Comparison of ENCODE assay signal across 8 cellular contexts in genomic region chr7:66921918-66922486, GRCh38.
DNase-seq lines count a peak whose midpoint lies in the region; ATAC-seq lines count a peak whose summit lies in the region.

No MANE protein-coding gene starts in this region.

- H3K4me3 Mint-ChIP-seq in activated naive CD4-positive, alpha-beta T cell treated with anti-CD3 and anti-CD28 coated beads, Interleukin-2, amount 10 ng/mL, durations not matched to agents 7 days and 5 days, result peak overlapping the region; percentile 96

- DNase-seq in DMS53 (lab: John Stamatoyannopoulos, UW), result peak; percentile 70
- DNase-seq in NCI-H2227 (lab: John Stamatoyannopoulos, UW; ENCODE audit: unreplicated experiment), result peak; percentile 27
- peak; percentile 58 for DNase-seq in activated naive CD4-positive, alpha-beta T cell treated with anti-CD3 and anti-CD28 coated beads, Interleukin-2, amount 10 ng/mL, durations not matched to agents 7 days and 5 days
- peak; percentile 2 for DNase-seq in stimulated activated CD8-positive, alpha-beta memory T cell treated with anti-CD3 and anti-CD28 coated beads, Interleukin-12 subunit alpha, Interleukin-12 subunit beta, amount 100 ng/mL, for 4 hours (ENCODE audit: low read depth)
- DNase-seq in GOT3 (lab: John Stamatoyannopoulos, UW), result no peak
- DNase-seq in SKM-1 (lab: John Stamatoyannopoulos, UW; ENCODE audit: unreplicated experiment), result no peak

- no peaks in the 10 kb centered on the region for H3K27me3 Mint-ChIP-seq in activated naive CD4-positive, alpha-beta T cell treated with anti-CD3 and anti-CD28 coated beads, Interleukin-2, amount 10 ng/mL, durations not matched to agents 7 days and 5 days

- H3K9me3 ChIP-seq in iPS-18c (ENCODE audit: control insufficient read depth, insufficient read depth, low read length), result no peaks in the 10 kb centered on the region

- peaks cover 21% of the 10 kb centered on the region for H3K36me3 Mint-ChIP-seq in activated naive CD4-positive, alpha-beta T cell treated with anti-CD3 and anti-CD28 coated beads, Interleukin-2, amount 10 ng/mL, durations not matched to agents 7 days and 5 days

- peak; percentile 28 for ATAC-seq in GM21529 (IDR thresholded peaks at IDR 0.05; ENCODE audit: unreplicated experiment)

- CTCF ChIA-PET in activated naive CD4-positive, alpha-beta T cell treated with anti-CD3 and anti-CD28 coated beads, Interleukin-2, amount 10 ng/mL, durations not matched to agents 7 days and 5 days (lab: Charles Lee), result interaction anchor here (0.9 to 1.0 kb wide), 3 partner anchors 71 to 78 kb away, joined by 3 read pairs; partner anchors contain the start of gene SBDS

- H3K27ac Mint-ChIP-seq in activated naive CD4-positive, alpha-beta T cell treated with anti-CD3 and anti-CD28 coated beads, Interleukin-2, amount 10 ng/mL, durations not matched to agents 7 days and 5 days, result peak overlapping the region; percentile 98

- peak overlapping the region; percentile 80 for H3K4me3 ChIP-seq in iPS-18c (ENCODE audit: insufficient read depth, low read depth, low read length)

- peaks cover 40% of the 10 kb centered on the region for H3K4me1 Mint-ChIP-seq in activated naive CD4-positive, alpha-beta T cell treated with anti-CD3 and anti-CD28 coated beads, Interleukin-2, amount 10 ng/mL, durations not matched to agents 7 days and 5 days

- no peaks in the 10 kb centered on the region for H3K9me3 Mint-ChIP-seq in activated naive CD4-positive, alpha-beta T cell treated with anti-CD3 and anti-CD28 coated beads, Interleukin-2, amount 10 ng/mL, durations not matched to agents 7 days and 5 days

Comparison
In these comparisons a context has a peak if more than half of its experiments do, and no peak if none do; other contexts are left out.
1. DNase-seq: peak in DMS53 (single experiment), NCI-H2227 (single experiment), activated naive CD4-positive, alpha-beta T cell treated with anti-CD3 and anti-CD28 coated beads, Interleukin-2, amount 10 ng/mL, durations not matched to agents 7 days and 5 days (single experiment) and stimulated activated CD8-positive, alpha-beta memory T cell treated with anti-CD3 and anti-CD28 coated beads, Interleukin-12 subunit alpha, Interleukin-12 subunit beta, amount 100 ng/mL, for 4 hours (single experiment); none in GOT3 (single experiment) and SKM-1 (single experiment).